ENCODE assay signal across 12 cellular contexts in genomic region chr6:11393713-11394627, GRCh38.
DNase-seq lines count a peak whose midpoint lies in the region; ATAC-seq and TF ChIP-seq lines count a peak whose summit lies in the region.
"Had no signal": no experiment of that assay in that cellular context is flagged by ENCODE, and none has a peak within 500 bp of the region (broad histone marks: within the 10 kb centered on the region; RNA-seq: fewer than 3 reads in every experiment).

No MANE protein-coding gene starts in this region.

- no peak overlapping the region for H3K4me3 ChIP-seq in HL-60 (replicated peaks; ENCODE audit: insufficient read depth, low read length)
- no peak overlapping the region for H3K4me3 ChIP-seq in neutrophil (ENCODE audit: low read depth in 1 of 2, low read length in 1 of 2)
- H3K4me3 ChIP-seq: tibial artery had no signal

- peak overlapping the region; percentile 68 for H3K27ac ChIP-seq in HL-60 (replicated peaks)
- peak overlapping the region; percentile 23 for H3K27ac ChIP-seq in neutrophil

- ATAC-seq in HG03520 (IDR thresholded peaks at IDR 0.05; ENCODE audit: unreplicated experiment) (no peak), GM19023 (IDR thresholded peaks at IDR 0.05; ENCODE audit: unreplicated experiment) (no peak), HG02588 (IDR thresholded peaks at IDR 0.05; ENCODE audit: unreplicated experiment) (no peak)
- ATAC-seq: activated T-cell treated with anti-CD3 and anti-CD28 coated beads, Interleukin-2, amount 50 U/mL, for 72 hours had no signal

- no peaks in the 10 kb centered on the region for H3K36me3 ChIP-seq in neutrophil
- H3K36me3 ChIP-seq: tibial artery had no signal

- H3K27me3 ChIP-seq in HL-60 (ENCODE audit: insufficient read depth, poor library complexity, severe bottlenecking) (no peaks in the 10 kb centered on the region), neutrophil (no peaks in the 10 kb centered on the region)
- H3K27me3 ChIP-seq: tibial artery had no signal

- H3K9me3 ChIP-seq in neutrophil: no peaks in the 10 kb centered on the region
- H3K9me3 ChIP-seq: tibial artery had no signal

- no peak for TF ChIP-seq CTCF in HL-60 (IDR thresholded peaks at IDR 0.05; ENCODE audit: insufficient read depth, low read length)
- TF ChIP-seq CTCF in neutrophil (IDR thresholded peaks at IDR 0.05): no peak

- H3K4me1 ChIP-seq in neutrophil (ENCODE audit: control insufficient read depth in 1 of 2, insufficient read depth in 1 of 2, low read depth in 1 of 2, low read length in 1 of 2): peaks cover 37 to 38% of the 10 kb centered on the region in 2 experiments

- DNase-seq in Daoy (ENCODE audit: low read depth) (peak; percentile 76), HL-60 (ENCODE audit: low read depth in 1 of 2, low spot score in 1 of 2) (no peak), astrocyte of the hippocampus (ENCODE audit: low read depth, low spot score) (peak; percentile 92), T-helper 9 cell (no peak)
- DNase-seq: activated T-cell treated with anti-CD3 and anti-CD28 coated beads, Interleukin-2, amount 50 U/mL, for 72 hours; NCI-H446; stimulated activated CD4-positive, alpha-beta T cell treated with anti-CD3 and anti-CD28 coated beads, Interleukin-4, amount 100 ng/mL, for 1 hour; tibial artery had no signal

Comparison
In these comparisons a context has a peak if more than half of its experiments do, and no peak if none do; other contexts are left out.
1. DNase-seq: peak in Daoy (single experiment) and astrocyte of the hippocampus (single experiment); none in HL-60 (0 of 2) and T-helper 9 cell (single experiment).